Comparison of ENCODE assay signal across 8 cellular contexts in genomic region chrX:53831662-53832635, GRCh38.
A peak's percentile ranks its signal among the peaks of the same experiment; 100 is the strongest.
DNase-seq lines count a peak whose midpoint lies in the region; ATAC-seq and TF ChIP-seq lines count a peak whose summit lies in the region.

No MANE protein-coding gene starts in this region.

- H3K9ac ChIP-seq in NT2/D1 (ENCODE audit: insufficient read length, low read depth) = no peak overlapping the region

- H3K27me3 ChIP-seq in breast epithelium (no peaks in the 10 kb centered on the region), NT2/D1 (ENCODE audit: insufficient read depth, insufficient read length) (no peaks in the 10 kb centered on the region), tibial artery (no peaks in the 10 kb centered on the region)

- H3K4me1 ChIP-seq in breast epithelium = no peaks in the 10 kb centered on the region
- H3K4me1 ChIP-seq in NT2/D1 (ENCODE audit: insufficient read depth, insufficient read length) = no peaks in the 10 kb centered on the region
- no peaks in the 10 kb centered on the region for H3K4me1 ChIP-seq in tibial artery

- peak; percentile 83 for ATAC-seq in HG02885 (IDR thresholded peaks at IDR 0.05; ENCODE audit: poor library complexity, unreplicated experiment)

- no peak for TF ChIP-seq POLR2A in breast epithelium (IDR thresholded peaks at IDR 0.05)

- H3K4me1 Mint-ChIP-seq in MCF 10A (ENCODE audit: insufficient read depth, unreplicated experiment) (no peaks in the 10 kb centered on the region), glutamatergic neuron (ENCODE audit: low read depth, unreplicated experiment) (no peaks in the 10 kb centered on the region)

- H3K27me3 Mint-ChIP-seq in MCF 10A (ENCODE audit: insufficient read depth, unreplicated experiment) (peaks cover 33% of the 10 kb centered on the region), glutamatergic neuron (ENCODE audit: unreplicated experiment) (no peaks in the 10 kb centered on the region)

- no peak overlapping the region for H3K4me3 Mint-ChIP-seq in MCF 10A (ENCODE audit: unreplicated experiment)
- H3K4me3 Mint-ChIP-seq in glutamatergic neuron (ENCODE audit: unreplicated experiment) = no peak overlapping the region

- no peak overlapping the region for H3K4me3 ChIP-seq in breast epithelium
- H3K4me3 ChIP-seq in NT2/D1 (ENCODE audit: insufficient read length, low read depth) = no peak overlapping the region
- H3K4me3 ChIP-seq in tibial artery = no peak overlapping the region

- POLR2A ChIA-PET in MCF 10A (lab: Yijun Ruan, JAX) = interaction anchor here (1.2 kb wide), 1 partner anchor 148 kb away, joined by 4 read pairs; no protein-coding TSS in a partner anchor

- H3K27ac Mint-ChIP-seq in MCF 10A (ENCODE audit: low read depth, unreplicated experiment) (no peak overlapping the region), glutamatergic neuron (ENCODE audit: unreplicated experiment) (no peak overlapping the region)

- no TSS peak for BruUV-seq in MCF 10A (replicated peaks; lab: Mats Ljungman, UMichigan)

- CTCF ChIA-PET in MCF 10A (lab: Yijun Ruan, JAX) = interaction anchor here (0.5 to 1.3 kb wide), 14 partner anchors 9 to 1478 kb away, joined by 3 to 5 read pairs (median 4); no protein-coding TSS in a partner anchor

- H3K36me3 Mint-ChIP-seq in MCF 10A (ENCODE audit: insufficient read depth, unreplicated experiment) (no peaks in the 10 kb centered on the region), glutamatergic neuron (ENCODE audit: unreplicated experiment) (no peaks in the 10 kb centered on the region)

- DNase-seq in MCF 10A (ENCODE audit: unreplicated experiment) (peak; percentile 66), breast epithelium (ENCODE audit: low spot score in 2 of 2) (no peak), NT2/D1 (ENCODE audit: low read depth, low spot score) (peak; percentile 55), activated T-helper 1 cell treated with Interleukin-2 at 50 U/mL for 16 hours (ENCODE audit: low read depth) (peak; percentile 13), glutamatergic neuron (peak; percentile 19), tibial artery (no peak)
- peak in 3 of 4 experiments; percentile 7 to 27 (median 12) for DNase-seq in stimulated activated CD4-positive, alpha-beta T cell treated with anti-CD3 and anti-CD28 coated beads, Interleukin-1b, Interleukin-23, amount 100 ng/mL, for 24 hours (ENCODE audit: low read depth in 4 of 4, low spot score in 1 of 4)

- intact Hi-C loops in MCF 10A (cut with micrococcal nuclease) = loop anchor here (1.0 to 5.0 kb wide), 3 partner anchors 148 to 520 kb away; no protein-coding TSS in a partner anchor
- intact Hi-C loops in breast epithelium (cut with DNase I; ENCODE audit: low total_unique reads) = no loop called here
- intact Hi-C loops in tibial artery (cut with DNase I; ENCODE audit: low total_unique reads) = no loop called here

- H3K9me3 ChIP-seq in breast epithelium (no peaks in the 10 kb centered on the region), NT2/D1 (ENCODE audit: insufficient read depth, low read length) (no peaks in the 10 kb centered on the region), tibial artery (no peaks in the 10 kb centered on the region)

- no peak overlapping the region for H3K27ac ChIP-seq in breast epithelium
- H3K27ac ChIP-seq in tibial artery = no peak overlapping the region

- TF ChIP-seq CTCF in MCF 10A (IDR thresholded peaks at IDR 0.05; ENCODE audit: unreplicated experiment) (peak; percentile 64), breast epithelium (IDR thresholded peaks at IDR 0.05) (peak in 1 of 3 donors; percentile 37), glutamatergic neuron (IDR thresholded peaks at IDR 0.05; ENCODE audit: partially characterized antibody, unreplicated experiment) (peak; percentile 18), tibial artery (IDR thresholded peaks at IDR 0.05) (peak in 1 of 2 experiments; percentile 7)

- H3K36me3 ChIP-seq in breast epithelium (no peaks in the 10 kb centered on the region), NT2/D1 (ENCODE audit: insufficient read depth, insufficient read length, low read length) (no peaks in the 10 kb centered on the region), tibial artery (no peaks in the 10 kb centered on the region)

- H3K9me3 Mint-ChIP-seq in MCF 10A (ENCODE audit: unreplicated experiment) (no peaks in the 10 kb centered on the region), glutamatergic neuron (ENCODE audit: unreplicated experiment) (no peaks in the 10 kb centered on the region)

Comparison
In these comparisons a context has a peak if more than half of its experiments do, and no peak if none do; other contexts are left out.
1. DNase-seq: peak in MCF 10A (single experiment), NT2/D1 (single experiment), activated T-helper 1 cell treated with Interleukin-2 at 50 U/mL for 16 hours (single experiment), glutamatergic neuron (single experiment) and stimulated activated CD4-positive, alpha-beta T cell treated with anti-CD3 and anti-CD28 coated beads, Interleukin-1b, Interleukin-23, amount 100 ng/mL, for 24 hours (3 of 4); none in breast epithelium (0 of 2) and tibial artery (0 of 2).